In the genomic region with DNA sequence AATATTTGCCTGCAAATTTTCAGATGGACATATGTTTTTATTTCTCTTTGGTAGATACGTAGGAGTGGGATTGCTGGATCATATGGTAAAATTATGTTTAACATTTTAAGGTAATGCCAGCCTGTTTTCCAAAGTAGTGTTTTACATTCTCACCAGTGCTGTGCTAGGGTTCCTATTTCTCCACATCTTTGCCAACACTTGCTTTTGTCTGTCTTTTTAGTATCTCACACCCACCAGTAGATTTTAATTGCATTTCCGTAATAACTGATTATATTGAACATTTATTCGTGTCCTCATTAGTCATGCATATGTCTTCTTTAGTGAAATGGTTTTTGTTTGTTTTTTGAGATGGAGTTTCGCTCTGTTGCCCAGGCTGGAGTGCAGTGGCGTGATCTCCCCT, we compare ENCODE assay signal across 34 cellular contexts.
"Had no signal": no experiment of that assay in that cellular context is flagged by ENCODE, and none has a peak within 500 bp of the region (broad histone marks: within the 10 kb centered on the region; RNA-seq: fewer than 3 reads in every experiment).

No MANE protein-coding gene starts in this region.

- H3K27me3 ChIP-seq: MG63 had no signal

- H3K4me3 ChIP-seq: MG63 had no signal

- H3K9me3 ChIP-seq: MG63 had no signal

- DNase-seq: Karpas-422, Kasumi-1, MG63, MM.1S, MV-4-11, NCI-H1048, NCI-H1092, NCI-H1092 treated with DMSO at 0.1 percent for 48 hours, NCI-H1105, NCI-H1105 treated with DMSO at 0.1 percent for 48 hours, NCI-H1417, NCI-H1417 treated with DMSO at 0.1 percent for 48 hours, NCI-H1436, NCI-H1436 treated with DMSO at 0.1 percent for 48 hours, NCI-H146, NCI-H1694, NCI-H1694 treated with DMSO at 0.1 percent for 48 hours, NCI-H187, NCI-H187 treated with DMSO at 0.1 percent for 48 hours, NCI-H1930, NCI-H2029, NCI-H2029 treated with DMSO at 0.1 percent for 48 hours, NCI-H2081, NCI-H2081 treated with DMSO at 0.1 percent for 48 hours, NCI-H2107, NCI-H2171, NCI-H2171 treated with DMSO at 0.1 percent for 48 hours, NCI-H2227 treated with DMSO at 0.1 percent for 48 hours, NCI-H226, NCI-H446, NCI-H446 treated with DMSO at 0.1 percent for 48 hours, NCI-H510A, NCI-H510A treated with DMSO at 0.1 percent for 48 hours, NCI-H524 had no signal

- H3K36me3 ChIP-seq: MG63 had no signal
